ENCODE assay signal across 15 cellular contexts in genomic region chr1:19370453-19371170, GRCh38. TPM values are rescaled to one million over a fixed set of nuclear protein-coding genes. Genes with fewer than 3 reads are reported as not detected.
DNase-seq lines count a peak whose midpoint lies in the region; ATAC-seq, FAIRE-seq and TF ChIP-seq lines count a peak whose summit lies in the region.
"Had no signal": no experiment of that assay in that cellular context is flagged by ENCODE, and none has a peak within 500 bp of the region (broad histone marks: within the 10 kb centered on the region; RNA-seq: fewer than 3 reads in every experiment).

No MANE protein-coding gene starts in this region.

- H3K9ac ChIP-seq in HepG2 (ENCODE audit: insufficient read depth, low read depth, low read length): no peak overlapping the region

- no peak overlapping the region for H3K4me3 Mint-ChIP-seq in activated CD8-positive, alpha-beta T cell treated with anti-CD3 and anti-CD28 coated beads for 36 hours
- no peak overlapping the region for H3K4me3 Mint-ChIP-seq in activated CD8-positive, alpha-beta T cell treated with anti-CD3 and anti-CD28 coated beads, Interleukin-2, amount 10 ng/mL, durations not matched to agents 7 days and 5 days
- H3K4me3 Mint-ChIP-seq in activated naive CD8-positive, alpha-beta T cell treated with anti-CD3 and anti-CD28 coated beads for 36 hours: no peak overlapping the region
- peak overlapping the region in 1 of 2 donors; percentile 5 for H3K4me3 Mint-ChIP-seq in stimulated activated naive CD8-positive, alpha-beta T cell treated with anti-CD3 and anti-CD28 coated beads, Interleukin-15, amount 100 ng/mL, for 72 hours

- H3K27ac ChIP-seq in HepG2 (ENCODE audit: extremely low read length, insufficient read depth, low read length): no peak overlapping the region

- BruUV-seq in HepG2 (replicated peaks; lab: Mats Ljungman, UMichigan): no TSS peak

- CTCF ChIA-PET in activated CD8-positive, alpha-beta T cell treated with anti-CD3 and anti-CD28 coated beads for 36 hours (lab: Charles Lee): no interaction called here
- CTCF ChIA-PET in activated CD8-positive, alpha-beta T cell treated with anti-CD3 and anti-CD28 coated beads, Interleukin-2, amount 10 ng/mL, durations not matched to agents 7 days and 5 days (lab: Charles Lee): no interaction called here
- CTCF ChIA-PET in HepG2 (lab: Yijun Ruan, JAX; ENCODE audit: low intra/inter-chr PET ratio, low total read pairs): no interaction called here

- intact Hi-C loops in activated CD8-positive, alpha-beta T cell treated with anti-CD3 and anti-CD28 coated beads for 36 hours (cut with micrococcal nuclease): no loop called here
- intact Hi-C loops in left ventricle myocardium superior (cut with micrococcal nuclease) (no loop called here), HepG2 (cut with micrococcal nuclease; ENCODE audit: unreplicated experiment) (no loop called here)

- no peak for TF ChIP-seq POLR2A in HepG2 (IDR thresholded peaks at IDR 0.05; ENCODE audit: insufficient read depth in 1 of 2, low read depth in 2 of 2, low read length in 2 of 2)

- POLR2A ChIA-PET in activated CD8-positive, alpha-beta T cell treated with anti-CD3 and anti-CD28 coated beads for 36 hours (lab: Charles Lee): no interaction called here
- POLR2A ChIA-PET in activated CD8-positive, alpha-beta T cell treated with anti-CD3 and anti-CD28 coated beads, Interleukin-2, amount 10 ng/mL, durations not matched to agents 7 days and 5 days (lab: Charles Lee): no interaction called here
- POLR2A ChIA-PET in HepG2 (lab: Yijun Ruan, JAX): no interaction called here

- peak overlapping the region; percentile 60 for H3K27ac Mint-ChIP-seq in activated CD8-positive, alpha-beta T cell treated with anti-CD3 and anti-CD28 coated beads for 36 hours
- no peak overlapping the region for H3K27ac Mint-ChIP-seq in activated CD8-positive, alpha-beta T cell treated with anti-CD3 and anti-CD28 coated beads, Interleukin-2, amount 10 ng/mL, durations not matched to agents 7 days and 5 days
- peak overlapping the region; percentile 54 for H3K27ac Mint-ChIP-seq in activated naive CD8-positive, alpha-beta T cell treated with anti-CD3 and anti-CD28 coated beads for 36 hours
- peak overlapping the region; percentile 15 to 97 for H3K27ac Mint-ChIP-seq in stimulated activated naive CD8-positive, alpha-beta T cell treated with anti-CD3 and anti-CD28 coated beads, Interleukin-15, amount 100 ng/mL, for 72 hours

- TF ChIP-seq RAD21 in HepG2 (CRISPR knock-in tag; IDR thresholded peaks at IDR 0.05): no peak

- TF ChIP-seq CTCF in activated CD8-positive, alpha-beta T cell treated with anti-CD3 and anti-CD28 coated beads for 36 hours (IDR thresholded peaks at IDR 0.05): no peak
- no peak for TF ChIP-seq CTCF in HepG2 (CRISPR knock-in tag; IDR thresholded peaks at IDR 0.05)

- 0 out of 2 replicates have a peak, but pooled peaks cover 3% of the 10 kb centered on the region for H4K20me1 ChIP-seq in HepG2 (ENCODE audit: insufficient read depth, low read length)

- no peaks in the 10 kb centered on the region for H3K79me2 ChIP-seq in HepG2 (ENCODE audit: insufficient read depth, low read length)

- H3K4me2 ChIP-seq in HepG2 (ENCODE audit: low read depth, low read length): no peak overlapping the region

- FAIRE-seq in HepG2 (lab: Jason Lieb, UNC): no peak
- FAIRE-seq: A204.1, D721Med, HTR-8/SVneo had no signal

- H3K36me3 ChIP-seq in HepG2 (replicated peaks in 1 of 2; ENCODE audit: control insufficient read depth in 1 of 2, insufficient read depth in 2 of 2, low read length in 2 of 2): peaks cover 14 to 46% of the 10 kb centered on the region in 2 experiments

- no peaks in the 10 kb centered on the region for H3K9me3 ChIP-seq in HepG2 (ENCODE audit: low read length)

- no peak overlapping the region for H2AFZ ChIP-seq in HepG2 (ENCODE audit: low read length)

- peaks cover 2% of the 10 kb centered on the region for H3K36me3 Mint-ChIP-seq in activated CD8-positive, alpha-beta T cell treated with anti-CD3 and anti-CD28 coated beads for 36 hours (ENCODE audit: low read depth)
- peaks cover 13% of the 10 kb centered on the region for H3K36me3 Mint-ChIP-seq in activated CD8-positive, alpha-beta T cell treated with anti-CD3 and anti-CD28 coated beads, Interleukin-2, amount 10 ng/mL, durations not matched to agents 7 days and 5 days (ENCODE audit: low read depth)
- peaks cover 3% of the 10 kb centered on the region for H3K36me3 Mint-ChIP-seq in activated naive CD8-positive, alpha-beta T cell treated with anti-CD3 and anti-CD28 coated beads for 36 hours

- in situ Hi-C loops in HepG2 (cut with HindIII; ENCODE audit: extremely low pct_ligation_motif_present, low pct_unique_long_range_greater_than_20kb): no loop called here

- TF ChIP-seq EP300 in HepG2 (IDR thresholded peaks at IDR 0.05; ENCODE audit: low read depth in 2 of 2, low read length in 2 of 2) (no peak), HepG2 (CRISPR knock-in tag; IDR thresholded peaks at IDR 0.05; ENCODE audit: borderline replicate concordance) (no peak)

- DNase-seq in activated CD8-positive, alpha-beta T cell treated with anti-CD3 and anti-CD28 coated beads for 36 hours: no peak
- DNase-seq in activated CD8-positive, alpha-beta T cell treated with anti-CD3 and anti-CD28 coated beads, Interleukin-2, amount 10 ng/mL, durations not matched to agents 7 days and 5 days: no peak
- DNase-seq in activated naive CD8-positive, alpha-beta T cell treated with anti-CD3 and anti-CD28 coated beads for 36 hours: no peak
- DNase-seq in left ventricle myocardium superior (no peak), NCI-H1105 (lab: John Stamatoyannopoulos, UW) (no peak), DMS53 treated with DMSO at 0.1 percent for 48 hours (lab: John Stamatoyannopoulos, UW; ENCODE audit: unreplicated experiment) (no peak), HepG2 (ENCODE audit: low spot score) (no peak)
- no peak for DNase-seq in stimulated activated naive CD8-positive, alpha-beta T cell treated with anti-CD3 and anti-CD28 coated beads, Interleukin-15, amount 100 ng/mL, for 72 hours
- DNase-seq: cerebellar nuclear complex, MM.1S, substantia nigra had no signal

- peaks cover 29% of the 10 kb centered on the region for H3K4me1 Mint-ChIP-seq in activated CD8-positive, alpha-beta T cell treated with anti-CD3 and anti-CD28 coated beads for 36 hours (ENCODE audit: low read depth)
- peaks cover 3% of the 10 kb centered on the region for H3K4me1 Mint-ChIP-seq in activated CD8-positive, alpha-beta T cell treated with anti-CD3 and anti-CD28 coated beads, Interleukin-2, amount 10 ng/mL, durations not matched to agents 7 days and 5 days (ENCODE audit: low read depth)
- H3K4me1 Mint-ChIP-seq in activated naive CD8-positive, alpha-beta T cell treated with anti-CD3 and anti-CD28 coated beads for 36 hours: peaks cover 19% of the 10 kb centered on the region
- peaks cover 47% of the 10 kb centered on the region for H3K4me1 Mint-ChIP-seq in stimulated activated naive CD8-positive, alpha-beta T cell treated with anti-CD3 and anti-CD28 coated beads, Interleukin-15, amount 100 ng/mL, for 72 hours

- no peaks in the 10 kb centered on the region for H3K27me3 Mint-ChIP-seq in activated CD8-positive, alpha-beta T cell treated with anti-CD3 and anti-CD28 coated beads for 36 hours
- no peaks in the 10 kb centered on the region for H3K27me3 Mint-ChIP-seq in activated CD8-positive, alpha-beta T cell treated with anti-CD3 and anti-CD28 coated beads, Interleukin-2, amount 10 ng/mL, durations not matched to agents 7 days and 5 days (ENCODE audit: low read depth)
- no peaks in the 10 kb centered on the region for H3K27me3 Mint-ChIP-seq in activated naive CD8-positive, alpha-beta T cell treated with anti-CD3 and anti-CD28 coated beads for 36 hours
- no peaks in the 10 kb centered on the region for H3K27me3 Mint-ChIP-seq in stimulated activated naive CD8-positive, alpha-beta T cell treated with anti-CD3 and anti-CD28 coated beads, Interleukin-15, amount 100 ng/mL, for 72 hours

- peaks cover 13% of the 10 kb centered on the region; the same call in 1 of the 2 replicates for H3K4me1 ChIP-seq in HepG2 (ENCODE audit: insufficient read depth, low read length)

- 97% methylated on average over 11 of the region's 13 CpGs for WGBS in HepG2 (ENCODE audit: low lambda C conversion rate)

- ATAC-seq in activated CD8-positive, alpha-beta T cell treated with anti-CD3 and anti-CD28 coated beads for 36 hours: no peak
- no peak for ATAC-seq in activated CD8-positive, alpha-beta T cell treated with anti-CD3 and anti-CD28 coated beads, Interleukin-2, amount 10 ng/mL, durations not matched to agents 7 days and 5 days
- ATAC-seq in left ventricle myocardium superior: peak; percentile 42
- ATAC-seq in stimulated activated naive CD8-positive, alpha-beta T cell treated with anti-CD3 and anti-CD28 coated beads, Interleukin-15, amount 100 ng/mL, for 72 hours: no peak
- ATAC-seq in HepG2: no peak
- ATAC-seq: activated CD4-positive, CD25-positive, alpha-beta regulatory T cell treated with anti-CD3 and anti-CD28 coated beads, Interleukin-2, amount 50 U/mL, for 24 hours had no signal

- H3K27me3 ChIP-seq in HepG2 (ENCODE audit: control insufficient read depth in 1 of 2, insufficient read depth in 2 of 2, low read length in 2 of 2): no peaks in the 10 kb centered on the region

- H3K4me3 ChIP-seq in HepG2 (replicated peaks in 1 of 3; ENCODE audit: insufficient read depth in 1 of 3, low read depth in 2 of 3, low read length in 3 of 3): no peak overlapping the region

- H3K9me3 Mint-ChIP-seq in activated CD8-positive, alpha-beta T cell treated with anti-CD3 and anti-CD28 coated beads for 36 hours: no peaks in the 10 kb centered on the region
- H3K9me3 Mint-ChIP-seq in activated CD8-positive, alpha-beta T cell treated with anti-CD3 and anti-CD28 coated beads, Interleukin-2, amount 10 ng/mL, durations not matched to agents 7 days and 5 days (ENCODE audit: insufficient read depth): no peaks in the 10 kb centered on the region
- H3K9me3 Mint-ChIP-seq in activated naive CD8-positive, alpha-beta T cell treated with anti-CD3 and anti-CD28 coated beads for 36 hours: no peaks in the 10 kb centered on the region
- H3K9me3 Mint-ChIP-seq in stimulated activated naive CD8-positive, alpha-beta T cell treated with anti-CD3 and anti-CD28 coated beads, Interleukin-15, amount 100 ng/mL, for 72 hours: no peaks in the 10 kb centered on the region

RNA-seq across cellular contexts. Expression of gene SLC66A1, which starts 58.5 kb away (rescaled TPM):
- 1 to 10 TPM; 3.6 TPM for total RNA-seq in activated CD8-positive, alpha-beta T cell treated with anti-CD3 and anti-CD28 coated beads for 36 hours
- 1 to 10 TPM; 4.0 to 5.3 TPM for total RNA-seq in activated CD8-positive, alpha-beta T cell treated with anti-CD3 and anti-CD28 coated beads, Interleukin-2, amount 10 ng/mL, durations not matched to agents 7 days and 5 days
- total RNA-seq in activated naive CD8-positive, alpha-beta T cell treated with anti-CD3 and anti-CD28 coated beads for 36 hours: 1 to 10 TPM; 6.5 to 6.8 TPM
- total RNA-seq in left ventricle myocardium superior (7.5 TPM), HepG2 (2016; rRNA removed; fragmentation: Illumina TruSeq; extraction: Trizol) (8.5 and 18.9 TPM in 2 replicates)
- total RNA-seq in HepG2 (2016; cell fraction: cytosol; rRNA removed; fragmentation: Illumina TruSeq; extraction: Trizol; ENCODE audit: low read depth): 4.6 and 5.7 TPM in 2 replicates
- total RNA-seq in HepG2 (2016; cell fraction: insoluble cytoplasmic fraction; rRNA removed; fragmentation: Illumina TruSeq; extraction: Trizol): 9.7 and 20.6 TPM in 2 replicates
- total RNA-seq in HepG2 (2016; cell fraction: membrane; rRNA removed; fragmentation: Illumina TruSeq; extraction: Trizol): 8.2 and 8.3 TPM in 2 replicates
- total RNA-seq in HepG2 (2016; cell fraction: nucleus; rRNA removed; fragmentation: Illumina TruSeq; extraction: Trizol): 17.2 and 20.6 TPM in 2 replicates
- polyA plus RNA-seq in HepG2 (2011; rRNA removed): 15.4 and 24.4 TPM in 2 replicates
- polyA plus RNA-seq in HepG2 (2011; cell fraction: cytosol; rRNA removed): 15.0 and 19.6 TPM in 2 replicates
- 21.9 and 23.2 TPM in 2 replicates for polyA plus RNA-seq in HepG2 (2011; cell fraction: nucleus; rRNA removed)
- 8.6 and 10.0 TPM in 2 replicates for polyA plus RNA-seq in HepG2 (2012)
- 4.3 and 5.7 TPM in 2 replicates for polyA plus RNA-seq in HepG2 (2016; cell fraction: cytosol; fragmentation: Illumina TruSeq; extraction: Trizol; ENCODE audit: low read depth)
- polyA plus RNA-seq in HepG2 (2016; cell fraction: insoluble cytoplasmic fraction; fragmentation: Illumina TruSeq; extraction: Trizol; ENCODE audit: low read depth): 8.0 and 11.5 TPM in 2 replicates
- polyA plus RNA-seq in HepG2 (2016; cell fraction: membrane; fragmentation: Illumina TruSeq; extraction: Trizol; ENCODE audit: low read depth): 6.1 and 8.5 TPM in 2 replicates
- polyA plus RNA-seq in HepG2 (2016; cell fraction: nucleus; fragmentation: Illumina TruSeq; extraction: Trizol; ENCODE audit: insufficient read depth, low read depth): 41.6 and 41.9 TPM in 2 replicates
- 17.2 and 31.0 TPM in 2 replicates for polyA minus RNA-seq in HepG2 (2011; rRNA and poly(A)+ RNA removed; ENCODE audit: low replicate concordance)
- polyA minus RNA-seq in HepG2 (2011; cell fraction: cytosol; rRNA and poly(A)+ RNA removed): 7.4 and 8.9 TPM in 2 replicates
- polyA minus RNA-seq in HepG2 (2011; cell fraction: nucleus; rRNA and poly(A)+ RNA removed): 9.9 and 11.1 TPM in 2 replicates

RNA-seq across cellular contexts. Expression of gene AKR7A2, which starts 58.7 kb away (rescaled TPM):
- 10 to 100 TPM; 42.9 to 43.4 TPM for total RNA-seq in activated CD8-positive, alpha-beta T cell treated with anti-CD3 and anti-CD28 coated beads for 36 hours
- 10 to 100 TPM; 46.3 to 50.6 TPM for total RNA-seq in activated CD8-positive, alpha-beta T cell treated with anti-CD3 and anti-CD28 coated beads, Interleukin-2, amount 10 ng/mL, durations not matched to agents 7 days and 5 days
- total RNA-seq in activated naive CD8-positive, alpha-beta T cell treated with anti-CD3 and anti-CD28 coated beads for 36 hours: 10 to 100 TPM; 37.4 to 43.0 TPM
- total RNA-seq in left ventricle myocardium superior (48.7 TPM), HepG2 (2016; rRNA removed; fragmentation: Illumina TruSeq; extraction: Trizol) (75.6 and 91.8 TPM in 2 replicates)
- 27.2 and 29.3 TPM in 2 replicates for total RNA-seq in HepG2 (2016; cell fraction: cytosol; rRNA removed; fragmentation: Illumina TruSeq; extraction: Trizol; ENCODE audit: low read depth)
- total RNA-seq in HepG2 (2016; cell fraction: insoluble cytoplasmic fraction; rRNA removed; fragmentation: Illumina TruSeq; extraction: Trizol): 75.1 and 91.3 TPM in 2 replicates
- total RNA-seq in HepG2 (2016; cell fraction: membrane; rRNA removed; fragmentation: Illumina TruSeq; extraction: Trizol): 38.5 and 45.3 TPM in 2 replicates
- 31.9 and 40.6 TPM in 2 replicates for total RNA-seq in HepG2 (2016; cell fraction: nucleus; rRNA removed; fragmentation: Illumina TruSeq; extraction: Trizol)
- 40.8 and 45.2 TPM in 2 replicates for polyA plus RNA-seq in HepG2 (2011; rRNA removed)
- 42.0 and 59.5 TPM in 2 replicates for polyA plus RNA-seq in HepG2 (2011; cell fraction: cytosol; rRNA removed)
- 20.7 and 23.1 TPM in 2 replicates for polyA plus RNA-seq in HepG2 (2011; cell fraction: nucleus; rRNA removed)
- 23.2 and 37.3 TPM in 2 replicates for polyA plus RNA-seq in HepG2 (2012)
- 30.5 and 33.1 TPM in 2 replicates for polyA plus RNA-seq in HepG2 (2016; cell fraction: cytosol; fragmentation: Illumina TruSeq; extraction: Trizol; ENCODE audit: low read depth)
- polyA plus RNA-seq in HepG2 (2016; cell fraction: insoluble cytoplasmic fraction; fragmentation: Illumina TruSeq; extraction: Trizol; ENCODE audit: low read depth): 96.1 and 104 TPM in 2 replicates
- polyA plus RNA-seq in HepG2 (2016; cell fraction: membrane; fragmentation: Illumina TruSeq; extraction: Trizol; ENCODE audit: low read depth): 33.3 and 38.2 TPM in 2 replicates
- polyA plus RNA-seq in HepG2 (2016; cell fraction: nucleus; fragmentation: Illumina TruSeq; extraction: Trizol; ENCODE audit: insufficient read depth, low read depth): 46.3 and 53.6 TPM in 2 replicates
- polyA minus RNA-seq in HepG2 (2011; rRNA and poly(A)+ RNA removed; ENCODE audit: low replicate concordance): 57.1 and 74.2 TPM in 2 replicates
- 23.5 and 26.5 TPM in 2 replicates for polyA minus RNA-seq in HepG2 (2011; cell fraction: cytosol; rRNA and poly(A)+ RNA removed)
- polyA minus RNA-seq in HepG2 (2011; cell fraction: nucleus; rRNA and poly(A)+ RNA removed): 13.2 and 15.2 TPM in 2 replicates
